ENCODE assay signal across 16 cellular contexts in the genomic region with DNA sequence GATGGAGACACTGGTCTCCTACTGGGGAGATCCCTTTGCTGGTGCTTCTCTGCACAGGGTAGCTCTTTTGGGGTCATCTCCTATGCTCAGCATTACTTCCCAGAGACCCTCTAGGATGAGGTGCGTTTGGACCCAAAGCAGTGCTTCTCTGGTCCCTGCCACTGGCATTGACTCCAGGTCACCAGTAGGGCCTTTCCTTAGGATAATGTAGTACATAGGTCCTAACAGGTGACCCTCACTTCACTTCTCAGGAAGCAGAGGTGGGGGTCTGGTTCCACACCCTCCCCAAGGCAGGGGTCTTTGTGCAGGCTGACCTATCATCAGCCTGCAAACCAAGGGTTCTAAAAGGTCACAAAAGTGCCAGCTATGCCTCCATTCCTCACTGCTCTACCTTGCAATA.
DNase-seq lines count a peak whose midpoint lies in the region; ATAC-seq and TF ChIP-seq lines count a peak whose summit lies in the region.
"Had no signal": no experiment of that assay in that cellular context is flagged by ENCODE, and none has a peak within 500 bp of the region (broad histone marks: within the 10 kb centered on the region; RNA-seq: fewer than 3 reads in every experiment).

No MANE protein-coding gene starts in this region.

- no peak for ATAC-seq in activated naive CD8-positive, alpha-beta T cell treated with anti-CD3 and anti-CD28 coated beads, Interleukin-2, amount 10 ng/mL, durations not matched to agents 7 days and 5 days (ENCODE audit: low read depth)
- ATAC-seq in activated naive CD8-positive, alpha-beta T cell treated with anti-CD3 and anti-CD28 coated beads, Interleukin-2, amount 50 U/mL, for 24 hours: no peak
- ATAC-seq in WTC11 (peak; percentile 26; the same call in 1 of the 2 replicates), HG02885 (IDR thresholded peaks at IDR 0.05; ENCODE audit: poor library complexity, unreplicated experiment) (no peak)
- ATAC-seq: GM23338, HepG2 had no signal

- H3K4me3 Mint-ChIP-seq in activated naive CD8-positive, alpha-beta T cell treated with anti-CD3 and anti-CD28 coated beads, Interleukin-2, amount 10 ng/mL, durations not matched to agents 7 days and 5 days: no peak overlapping the region
- no peak overlapping the region for H3K4me3 Mint-ChIP-seq in activated naive CD8-positive, alpha-beta T cell treated with anti-CD3 and anti-CD28 coated beads, Interleukin-2, amount 50 U/mL, for 24 hours
- H3K4me3 Mint-ChIP-seq in WTC11: no peak overlapping the region
- H3K4me3 Mint-ChIP-seq: CD4-positive, alpha-beta T cell; GM23338 had no signal

- no peaks in the 10 kb centered on the region for H3K4me1 Mint-ChIP-seq in activated naive CD8-positive, alpha-beta T cell treated with anti-CD3 and anti-CD28 coated beads, Interleukin-2, amount 10 ng/mL, durations not matched to agents 7 days and 5 days
- H3K4me1 Mint-ChIP-seq in activated naive CD8-positive, alpha-beta T cell treated with anti-CD3 and anti-CD28 coated beads, Interleukin-2, amount 50 U/mL, for 24 hours: no peaks in the 10 kb centered on the region
- H3K4me1 Mint-ChIP-seq in WTC11: 0 out of 2 replicates have a peak, but pooled peaks cover 2% of the 10 kb centered on the region

- 94 to 100% methylated on average over 1 of the region's 1 CpG for WGBS in testis, 2 donors

- no peak for TF ChIP-seq POLR2A in testis (IDR thresholded peaks at IDR 0.05)

- no peak overlapping the region for H3K4me3 ChIP-seq in testis
- H3K4me3 ChIP-seq: BLaER1 treated with 17β-estradiol and CSF1 and Interleukin-3, amounts not matched to agents 10 nM and 100 nM; GM23338; HAP-1 had no signal

- H3K36me3 Mint-ChIP-seq in activated naive CD8-positive, alpha-beta T cell treated with anti-CD3 and anti-CD28 coated beads, Interleukin-2, amount 10 ng/mL, durations not matched to agents 7 days and 5 days: peaks cover 3% of the 10 kb centered on the region
- H3K36me3 Mint-ChIP-seq in activated naive CD8-positive, alpha-beta T cell treated with anti-CD3 and anti-CD28 coated beads, Interleukin-2, amount 50 U/mL, for 24 hours (ENCODE audit: low read depth): peaks cover 1% of the 10 kb centered on the region
- peaks cover 17% of the 10 kb centered on the region for H3K36me3 Mint-ChIP-seq in WTC11

- DNase-seq in activated naive CD8-positive, alpha-beta T cell treated with anti-CD3 and anti-CD28 coated beads, Interleukin-2, amount 10 ng/mL, durations not matched to agents 7 days and 5 days: peak; percentile 5
- no peak for DNase-seq in activated naive CD8-positive, alpha-beta T cell treated with anti-CD3 and anti-CD28 coated beads, Interleukin-2, amount 50 U/mL, for 24 hours
- DNase-seq in WTC11 (ENCODE audit: low spot score) (no peak), islet precursor cell (peak; percentile 25), testis (peak; percentile 9), SK-N-DZ (ENCODE audit: low spot score) (no peak), CD1c-positive myeloid dendritic cell (ENCODE audit: extremely low spot score) (no peak)
- DNase-seq: ACHN; Calu3; CD4-positive, alpha-beta T cell; DMS 273 treated with DMSO at 0.1 percent for 48 hours had no signal

- POLR2A ChIA-PET in activated naive CD8-positive, alpha-beta T cell treated with anti-CD3 and anti-CD28 coated beads, Interleukin-2, amount 10 ng/mL, durations not matched to agents 7 days and 5 days (lab: Charles Lee): no interaction called here
- POLR2A ChIA-PET in WTC11 (lab: Charles Lee): no interaction called here

- no peaks in the 10 kb centered on the region for H3K4me1 ChIP-seq in testis
- H3K4me1 ChIP-seq: HAP-1 had no signal

- no peak overlapping the region for H3K27ac Mint-ChIP-seq in activated naive CD8-positive, alpha-beta T cell treated with anti-CD3 and anti-CD28 coated beads, Interleukin-2, amount 10 ng/mL, durations not matched to agents 7 days and 5 days
- H3K27ac Mint-ChIP-seq in activated naive CD8-positive, alpha-beta T cell treated with anti-CD3 and anti-CD28 coated beads, Interleukin-2, amount 50 U/mL, for 24 hours: no peak overlapping the region
- no peak overlapping the region for H3K27ac Mint-ChIP-seq in WTC11
- H3K27ac Mint-ChIP-seq: CD4-positive, alpha-beta T cell; GM23338 had no signal

- TF ChIP-seq CTCF in WTC11 (IDR thresholded peaks at IDR 0.05) (no peak), testis (IDR thresholded peaks at IDR 0.05) (no peak)

- H3K27ac ChIP-seq in testis: no peak overlapping the region
- H3K27ac ChIP-seq: BLaER1 treated with 17β-estradiol and CSF1 and Interleukin-3, amounts not matched to agents 10 nM and 100 nM had no signal

- intact Hi-C loops in testis (cut with DNase I; ENCODE audit: low total_unique reads): no loop called here

- no peaks in the 10 kb centered on the region for H3K9me3 ChIP-seq in testis
- H3K9me3 ChIP-seq: HAP-1 had no signal

- peaks cover 12% of the 10 kb centered on the region for H3K9me3 Mint-ChIP-seq in activated naive CD8-positive, alpha-beta T cell treated with anti-CD3 and anti-CD28 coated beads, Interleukin-2, amount 10 ng/mL, durations not matched to agents 7 days and 5 days
- H3K9me3 Mint-ChIP-seq in activated naive CD8-positive, alpha-beta T cell treated with anti-CD3 and anti-CD28 coated beads, Interleukin-2, amount 50 U/mL, for 24 hours: peaks cover 13% of the 10 kb centered on the region
- peaks cover 34% of the 10 kb centered on the region for H3K9me3 Mint-ChIP-seq in WTC11

- CTCF ChIA-PET in WTC11 (lab: Charles Lee): interaction anchor here (0.6 to 1.1 kb wide), 2 partner anchors 222 to 272 kb away, joined by 3 to 5 read pairs; no protein-coding TSS in a partner anchor

- no peaks in the 10 kb centered on the region for H3K27me3 ChIP-seq in testis
- H3K27me3 ChIP-seq: BLaER1 treated with 17β-estradiol and CSF1 and Interleukin-3, amounts not matched to agents 10 nM and 100 nM had no signal

- H3K36me3 ChIP-seq in testis (ENCODE audit: low read depth, missing control alignments): no peaks in the 10 kb centered on the region
- H3K36me3 ChIP-seq: HAP-1 had no signal

- peaks cover 6% of the 10 kb centered on the region for H3K27me3 Mint-ChIP-seq in activated naive CD8-positive, alpha-beta T cell treated with anti-CD3 and anti-CD28 coated beads, Interleukin-2, amount 10 ng/mL, durations not matched to agents 7 days and 5 days
- H3K27me3 Mint-ChIP-seq in activated naive CD8-positive, alpha-beta T cell treated with anti-CD3 and anti-CD28 coated beads, Interleukin-2, amount 50 U/mL, for 24 hours: no peaks in the 10 kb centered on the region
- H3K27me3 Mint-ChIP-seq in WTC11 (ENCODE audit: low read depth): no peaks in the 10 kb centered on the region; the same call in 1 of the 2 replicates
- H3K27me3 Mint-ChIP-seq: CD4-positive, alpha-beta T cell had no signal

TF ChIP-seq in WTC11, 78 proteins besides CTCF, POLR2A, EP300 and RAD21 (continues in another document):
- TF ChIP-seq JAZF1 (CRISPR knock-in tag; IDR thresholded peaks at IDR 0.05) (no peak), TP53 (CRISPR knock-in tag; IDR thresholded peaks at IDR 0.05) (no peak), AFF4 (CRISPR knock-in tag; IDR thresholded peaks at IDR 0.05; ENCODE audit: borderline replicate concordance) (no peak), SP1 (CRISPR knock-in tag; conservative IDR thresholded peaks at IDR 0.05) (no peak), SMAD3 (CRISPR knock-in tag; IDR thresholded peaks at IDR 0.05; ENCODE audit: borderline replicate concordance) (no peak)
- TF ChIP-seq, protein P1, sequence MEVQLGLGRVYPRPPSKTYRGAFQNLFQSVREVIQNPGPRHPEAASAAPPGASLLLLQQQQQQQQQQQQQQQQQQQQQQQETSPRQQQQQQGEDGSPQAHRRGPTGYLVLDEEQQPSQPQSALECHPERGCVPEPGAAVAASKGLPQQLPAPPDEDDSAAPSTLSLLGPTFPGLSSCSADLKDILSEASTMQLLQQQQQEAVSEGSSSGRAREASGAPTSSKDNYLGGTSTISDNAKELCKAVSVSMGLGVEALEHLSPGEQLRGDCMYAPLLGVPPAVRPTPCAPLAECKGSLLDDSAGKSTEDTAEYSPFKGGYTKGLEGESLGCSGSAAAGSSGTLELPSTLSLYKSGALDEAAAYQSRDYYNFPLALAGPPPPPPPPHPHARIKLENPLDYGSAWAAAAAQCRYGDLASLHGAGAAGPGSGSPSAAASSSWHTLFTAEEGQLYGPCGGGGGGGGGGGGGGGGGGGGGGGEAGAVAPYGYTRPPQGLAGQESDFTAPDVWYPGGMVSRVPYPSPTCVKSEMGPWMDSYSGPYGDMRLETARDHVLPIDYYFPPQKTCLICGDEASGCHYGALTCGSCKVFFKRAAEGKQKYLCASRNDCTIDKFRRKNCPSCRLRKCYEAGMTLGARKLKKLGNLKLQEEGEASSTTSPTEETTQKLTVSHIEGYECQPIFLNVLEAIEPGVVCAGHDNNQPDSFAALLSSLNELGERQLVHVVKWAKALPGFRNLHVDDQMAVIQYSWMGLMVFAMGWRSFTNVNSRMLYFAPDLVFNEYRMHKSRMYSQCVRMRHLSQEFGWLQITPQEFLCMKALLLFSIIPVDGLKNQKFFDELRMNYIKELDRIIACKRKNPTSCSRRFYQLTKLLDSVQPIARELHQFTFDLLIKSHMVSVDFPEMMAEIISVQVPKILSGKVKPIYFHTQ (CRISPR knock-in tag; IDR thresholded peaks at IDR 0.05): no peak

Comparison
In these comparisons a context has a peak if more than half of its experiments do, and no peak if none do; other contexts are left out.
1. DNase-seq: peak in activated naive CD8-positive, alpha-beta T cell treated with anti-CD3 and anti-CD28 coated beads, Interleukin-2, amount 10 ng/mL, durations not matched to agents 7 days and 5 days (single experiment), islet precursor cell (single experiment) and testis (single experiment); none in activated naive CD8-positive, alpha-beta T cell treated with anti-CD3 and anti-CD28 coated beads, Interleukin-2, amount 50 U/mL, for 24 hours (single experiment), WTC11 (single experiment), SK-N-DZ (single experiment) and CD1c-positive myeloid dendritic cell (single experiment).